ENCODE assay signal across 1 cellular context in the genomic region with DNA sequence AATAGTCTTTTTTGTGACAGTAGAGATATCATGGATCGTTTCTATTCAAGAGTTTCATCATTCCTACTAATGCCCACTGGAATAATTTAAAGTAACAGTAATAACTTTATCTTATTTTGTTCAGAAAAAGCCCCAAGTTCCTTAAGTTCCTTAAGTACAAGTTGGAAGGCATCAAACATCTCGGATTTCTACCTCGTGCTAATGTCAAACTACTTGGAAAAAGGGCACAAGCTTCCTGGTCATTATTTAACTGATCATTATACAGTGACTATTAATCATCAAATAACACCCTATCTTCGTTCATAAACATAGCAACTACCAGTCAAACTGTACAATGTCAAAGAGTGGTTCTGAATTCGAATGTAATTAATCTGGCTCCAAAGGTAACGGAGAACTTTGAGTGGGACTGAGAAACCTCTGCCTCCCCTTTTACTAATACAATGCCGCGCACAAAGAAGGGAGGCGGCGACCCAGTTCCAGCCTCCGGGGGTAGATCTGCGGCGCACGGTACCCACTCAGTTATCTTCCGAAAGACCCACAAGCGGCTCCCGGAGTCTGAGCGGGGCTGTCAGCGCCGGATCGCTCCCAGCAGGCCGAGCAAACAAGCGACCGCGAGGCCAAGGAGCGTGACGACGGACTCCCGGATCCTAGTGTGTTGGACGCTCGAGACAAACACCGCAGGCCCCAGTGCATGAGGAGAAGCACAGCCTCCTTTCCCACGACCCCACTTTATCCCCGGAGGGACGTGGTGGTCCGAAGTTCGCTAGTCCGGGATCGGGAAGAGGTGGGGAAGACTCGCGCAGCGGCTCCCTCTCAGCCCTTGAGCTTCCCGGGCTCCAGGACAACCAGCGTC.
A peak's percentile ranks its signal among the peaks of the same experiment; 100 is the strongest.
TF ChIP-seq lines count a peak whose summit lies in the region.

No MANE protein-coding gene starts in this region.

TF ChIP-seq in HepG2, 621 proteins besides CTCF, POLR2A, EP300 and RAD21 (continued from another document and continues in another):
- TF ChIP-seq, protein P1, sequence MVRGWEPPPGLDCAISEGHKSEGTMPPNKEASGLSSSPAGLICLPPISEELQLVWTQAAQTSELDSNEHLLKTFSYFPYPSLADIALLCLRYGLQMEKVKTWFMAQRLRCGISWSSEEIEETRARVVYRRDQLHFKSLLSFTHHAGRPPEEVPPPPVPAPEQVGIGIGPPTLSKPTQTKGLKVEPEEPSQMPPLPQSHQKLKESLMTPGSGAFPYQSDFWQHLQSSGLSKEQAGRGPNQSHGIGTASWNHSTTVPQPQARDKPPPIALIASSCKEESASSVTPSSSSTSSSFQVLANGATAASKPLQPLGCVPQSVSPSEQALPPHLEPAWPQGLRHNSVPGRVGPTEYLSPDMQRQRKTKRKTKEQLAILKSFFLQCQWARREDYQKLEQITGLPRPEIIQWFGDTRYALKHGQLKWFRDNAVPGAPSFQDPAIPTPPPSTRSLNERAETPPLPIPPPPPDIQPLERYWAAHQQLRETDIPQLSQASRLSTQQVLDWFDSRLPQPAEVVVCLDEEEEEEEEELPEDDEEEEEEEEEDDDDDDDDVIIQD (CRISPR knock-in tag; IDR thresholded peaks at IDR 0.05; ENCODE audit: low read depth), result no peak
- TF ChIP-seq HNRNPH1 (optimal IDR thresholded peaks at IDR 0.05; ENCODE audit: low read depth, low read length) (no peak), NFE2 (CRISPR knock-in tag; IDR thresholded peaks at IDR 0.05) (no peak), ZSCAN12 (CRISPR knock-in tag; IDR thresholded peaks at IDR 0.05) (no peak), ZNF780A (CRISPR knock-in tag; IDR thresholded peaks at IDR 0.05) (peak; percentile 65; the same call in 1 of the 2 replicates), RFXANK (CRISPR knock-in tag; IDR thresholded peaks at IDR 0.05) (no peak), NKX3-1 (CRISPR knock-in tag; IDR thresholded peaks at IDR 0.05) (no peak), SRY (CRISPR knock-in tag; IDR thresholded peaks at IDR 0.05) (peak; percentile 31; the same call in 1 of the 2 replicates), RXRB (CRISPR knock-in tag; IDR thresholded peaks at IDR 0.05; ENCODE audit: borderline replicate concordance) (no peak), ZNF414 (CRISPR knock-in tag; IDR thresholded peaks at IDR 0.05) (no peak), RBFOX2 (IDR thresholded peaks at IDR 0.05; ENCODE audit: low read depth, low read length) (peak; percentile 34; the same call in 1 of the 2 replicates), ZNF782 (CRISPR knock-in tag; IDR thresholded peaks at IDR 0.05; ENCODE audit: borderline replicate concordance) (no peak), ZNF850 (CRISPR knock-in tag; conservative IDR thresholded peaks at IDR 0.05) (no peak), MBNL3 (CRISPR knock-in tag; conservative IDR thresholded peaks at IDR 0.05) (no peak), MED13 (CRISPR knock-in tag; IDR thresholded peaks at IDR 0.05) (no peak), NFYB (CRISPR knock-in tag; IDR thresholded peaks at IDR 0.05) (no peak), ZNF615 (CRISPR knock-in tag; IDR thresholded peaks at IDR 0.05; ENCODE audit: borderline replicate concordance) (no peak), HOXA7 (CRISPR knock-in tag; IDR thresholded peaks at IDR 0.05) (no peak), ZSCAN25 (CRISPR knock-in tag; IDR thresholded peaks at IDR 0.05) (no peak), ZFP82 (CRISPR knock-in tag; IDR thresholded peaks at IDR 0.05; ENCODE audit: borderline replicate concordance) (no peak; the same call in 1 of the 2 replicates), PAF1 (CRISPR knock-in tag; IDR thresholded peaks at IDR 0.05) (no peak), ZNF883 (CRISPR knock-in tag; IDR thresholded peaks at IDR 0.05; ENCODE audit: not compliant biosample characterization) (peak; percentile 67), ZNF781 (CRISPR knock-in tag; IDR thresholded peaks at IDR 0.05; ENCODE audit: borderline replicate concordance, not compliant biosample characterization) (no peak), XRCC5 (optimal IDR thresholded peaks at IDR 0.05; ENCODE audit: low read length) (peak; percentile 13), ZNF431 (CRISPR knock-in tag; IDR thresholded peaks at IDR 0.05; ENCODE audit: borderline replicate concordance, low read depth) (no peak), ZNF10 (CRISPR knock-in tag; IDR thresholded peaks at IDR 0.05; ENCODE audit: borderline replicate concordance, low read depth) (no peak), ZFYVE20 (CRISPR knock-in tag; IDR thresholded peaks at IDR 0.05; ENCODE audit: borderline replicate concordance, low read depth) (no peak), BCL6 (CRISPR knock-in tag; IDR thresholded peaks at IDR 0.05) (no peak), ATF7 (IDR thresholded peaks at IDR 0.05) (no peak), ATF7 (CRISPR knock-in tag; IDR thresholded peaks at IDR 0.05) (no peak), NFAT5 (CRISPR knock-in tag; IDR thresholded peaks at IDR 0.05) (no peak), DMAP1 (CRISPR knock-in tag; IDR thresholded peaks at IDR 0.05) (0 out of 2 replicates have a peak, but pooled peaks have one; percentile 17), THAP11 (CRISPR knock-in tag; IDR thresholded peaks at IDR 0.05) (no peak)
- TF ChIP-seq, protein P2, sequence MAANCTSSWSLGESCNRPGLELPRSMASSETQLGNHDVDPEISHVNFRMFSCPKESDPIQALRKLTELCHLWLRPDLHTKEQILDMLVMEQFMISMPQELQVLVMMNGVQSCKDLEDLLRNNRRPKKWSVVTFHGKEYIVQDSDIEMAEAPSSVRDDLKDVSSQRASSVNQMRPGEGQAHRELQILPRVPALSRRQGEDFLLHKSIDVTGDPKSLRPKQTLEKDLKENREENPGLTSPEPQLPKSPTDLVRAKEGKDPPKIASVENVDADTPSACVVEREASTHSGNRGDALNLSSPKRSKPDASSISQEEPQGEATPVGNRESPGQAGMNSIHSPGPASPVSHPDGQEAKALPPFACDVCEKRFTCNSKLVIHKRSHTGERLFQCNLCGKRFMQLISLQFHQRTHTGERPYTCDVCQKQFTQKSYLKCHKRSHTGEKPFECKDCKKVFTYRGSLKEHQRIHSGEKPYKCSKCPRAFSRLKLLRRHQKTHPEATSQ (CRISPR knock-in tag; IDR thresholded peaks at IDR 0.05; ENCODE audit: borderline replicate concordance), result no peak
- TF ChIP-seq, protein P3, sequence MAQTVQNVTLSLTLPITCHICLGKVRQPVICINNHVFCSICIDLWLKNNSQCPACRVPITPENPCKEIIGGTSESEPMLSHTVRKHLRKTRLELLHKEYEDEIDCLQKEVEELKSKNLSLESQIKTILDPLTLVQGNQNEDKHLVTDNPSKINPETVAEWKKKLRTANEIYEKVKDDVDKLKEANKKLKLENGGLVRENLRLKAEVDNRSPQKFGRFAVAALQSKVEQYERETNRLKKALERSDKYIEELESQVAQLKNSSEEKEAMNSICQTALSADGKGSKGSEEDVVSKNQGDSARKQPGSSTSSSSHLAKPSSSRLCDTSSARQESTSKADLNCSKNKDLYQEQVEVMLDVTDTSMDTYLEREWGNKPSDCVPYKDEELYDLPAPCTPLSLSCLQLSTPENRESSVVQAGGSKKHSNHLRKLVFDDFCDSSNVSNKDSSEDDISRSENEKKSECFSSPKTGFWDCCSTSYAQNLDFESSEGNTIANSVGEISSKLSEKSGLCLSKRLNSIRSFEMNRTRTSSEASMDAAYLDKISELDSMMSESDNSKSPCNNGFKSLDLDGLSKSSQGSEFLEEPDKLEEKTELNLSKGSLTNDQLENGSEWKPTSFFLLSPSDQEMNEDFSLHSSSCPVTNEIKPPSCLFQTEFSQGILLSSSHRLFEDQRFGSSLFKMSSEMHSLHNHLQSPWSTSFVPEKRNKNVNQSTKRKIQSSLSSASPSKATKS (CRISPR knock-in tag; IDR thresholded peaks at IDR 0.05), result no peak
- TF ChIP-seq, protein P4, sequence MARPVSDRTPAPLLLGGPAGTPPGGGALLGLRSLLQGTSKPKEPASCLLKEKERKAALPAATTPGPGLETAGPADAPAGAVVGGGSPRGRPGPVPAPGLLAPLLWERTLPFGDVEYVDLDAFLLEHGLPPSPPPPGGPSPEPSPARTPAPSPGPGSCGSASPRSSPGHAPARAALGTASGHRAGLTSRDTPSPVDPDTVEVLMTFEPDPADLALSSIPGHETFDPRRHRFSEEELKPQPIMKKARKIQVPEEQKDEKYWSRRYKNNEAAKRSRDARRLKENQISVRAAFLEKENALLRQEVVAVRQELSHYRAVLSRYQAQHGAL (CRISPR knock-in tag; IDR thresholded peaks at IDR 0.05; ENCODE audit: not compliant biosample characterization), result no peak
- TF ChIP-seq, protein P5, sequence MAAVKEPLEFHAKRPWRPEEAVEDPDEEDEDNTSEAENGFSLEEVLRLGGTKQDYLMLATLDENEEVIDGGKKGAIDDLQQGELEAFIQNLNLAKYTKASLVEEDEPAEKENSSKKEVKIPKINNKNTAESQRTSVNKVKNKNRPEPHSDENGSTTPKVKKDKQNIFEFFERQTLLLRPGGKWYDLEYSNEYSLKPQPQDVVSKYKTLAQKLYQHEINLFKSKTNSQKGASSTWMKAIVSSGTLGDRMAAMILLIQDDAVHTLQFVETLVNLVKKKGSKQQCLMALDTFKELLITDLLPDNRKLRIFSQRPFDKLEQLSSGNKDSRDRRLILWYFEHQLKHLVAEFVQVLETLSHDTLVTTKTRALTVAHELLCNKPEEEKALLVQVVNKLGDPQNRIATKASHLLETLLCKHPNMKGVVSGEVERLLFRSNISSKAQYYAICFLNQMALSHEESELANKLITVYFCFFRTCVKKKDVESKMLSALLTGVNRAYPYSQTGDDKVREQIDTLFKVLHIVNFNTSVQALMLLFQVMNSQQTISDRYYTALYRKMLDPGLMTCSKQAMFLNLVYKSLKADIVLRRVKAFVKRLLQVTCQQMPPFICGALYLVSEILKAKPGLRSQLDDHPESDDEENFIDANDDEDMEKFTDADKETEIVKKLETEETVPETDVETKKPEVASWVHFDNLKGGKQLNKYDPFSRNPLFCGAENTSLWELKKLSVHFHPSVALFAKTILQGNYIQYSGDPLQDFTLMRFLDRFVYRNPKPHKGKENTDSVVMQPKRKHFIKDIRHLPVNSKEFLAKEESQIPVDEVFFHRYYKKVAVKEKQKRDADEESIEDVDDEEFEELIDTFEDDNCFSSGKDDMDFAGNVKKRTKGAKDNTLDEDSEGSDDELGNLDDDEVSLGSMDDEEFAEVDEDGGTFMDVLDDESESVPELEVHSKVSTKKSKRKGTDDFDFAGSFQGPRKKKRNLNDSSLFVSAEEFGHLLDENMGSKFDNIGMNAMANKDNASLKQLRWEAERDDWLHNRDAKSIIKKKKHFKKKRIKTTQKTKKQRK (IDR thresholded peaks at IDR 0.05; ENCODE audit: low read length), result no peak
- TF ChIP-seq, protein P6, sequence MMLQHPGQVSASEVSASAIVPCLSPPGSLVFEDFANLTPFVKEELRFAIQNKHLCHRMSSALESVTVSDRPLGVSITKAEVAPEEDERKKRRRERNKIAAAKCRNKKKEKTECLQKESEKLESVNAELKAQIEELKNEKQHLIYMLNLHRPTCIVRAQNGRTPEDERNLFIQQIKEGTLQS (CRISPR knock-in tag; IDR thresholded peaks at IDR 0.05), result no peak
